ENCODE assay signal across 7 cellular contexts in the genomic region with DNA sequence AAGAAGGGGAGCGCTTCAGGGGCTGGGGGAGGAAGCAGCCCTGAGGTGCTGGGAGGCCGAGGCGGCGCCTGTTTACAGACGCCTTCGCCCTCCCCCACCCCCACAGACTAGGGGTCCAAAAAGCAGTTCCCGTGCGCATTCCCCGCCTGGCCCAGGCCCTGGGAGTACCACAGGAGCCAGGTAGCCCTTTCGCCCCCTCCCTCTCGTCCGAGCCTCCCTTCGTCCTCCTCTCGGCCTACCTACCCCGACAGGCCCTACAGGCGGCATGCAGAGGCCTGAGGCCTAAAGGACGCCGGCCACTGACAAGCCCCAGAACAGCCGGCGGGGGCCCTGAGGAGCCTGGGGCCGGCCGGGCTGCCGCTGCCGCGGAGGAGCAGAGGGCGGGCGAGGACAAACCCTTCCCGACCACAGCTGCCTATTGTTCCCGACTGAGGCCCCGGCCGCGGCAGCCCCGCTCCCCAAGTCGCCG. TPM values are rescaled to one million over a fixed set of nuclear protein-coding genes. Genes with fewer than 3 reads are reported as not detected.
DNase-seq lines count a peak whose midpoint lies in the region; ATAC-seq and TF ChIP-seq lines count a peak whose summit lies in the region.

No MANE protein-coding gene starts in this region.

- H3F3A ChIP-seq in Loucy (ENCODE audit: low read depth), result no peaks in the 10 kb centered on the region

- DNase-seq in GM13976 (ENCODE audit: low spot score) (peak; percentile 47), H7 (peak; percentile 77), lung microvascular endothelial cell (ENCODE audit: low read depth in 2 of 2) (peak; percentile 55 to 58)
- peak; percentile 58 for DNase-seq in activated CD4-positive, alpha-beta T cell treated with anti-CD3 and anti-CD28 coated beads for 36 hours
- DNase-seq in effector CD8-positive, alpha-beta T cell (lab: John Stamatoyannopoulos, UW), result peak; percentile 16
- DNase-seq in stimulated activated CD8-positive, alpha-beta memory T cell treated with anti-CD3 and anti-CD28 coated beads, Interleukin-15, amount 100 ng/mL, for 48 hours (ENCODE audit: low read depth in 2 of 2), result peak; percentile 14 to 24

- H3K27me3 ChIP-seq in H7 (ENCODE audit: control insufficient read depth, insufficient read depth, low read length) (no peaks in the 10 kb centered on the region), Loucy (ENCODE audit: insufficient read depth, low read length, poor library complexity, severe bottlenecking) (no peaks in the 10 kb centered on the region)

- no peaks in the 10 kb centered on the region for H3K9me2 ChIP-seq in Loucy (replicated peaks; ENCODE audit: low read depth, low read length)

- peak overlapping the region; percentile 53; the same call in 1 of the 2 replicates for H2AFZ ChIP-seq in Loucy (ENCODE audit: low read length)

- peaks cover 54% of the 10 kb centered on the region for H4K20me1 ChIP-seq in Loucy (ENCODE audit: insufficient read depth, low read length, poor library complexity, severe bottlenecking)

- H3K4me1 Mint-ChIP-seq in activated CD4-positive, alpha-beta T cell treated with anti-CD3 and anti-CD28 coated beads for 36 hours, result peaks cover 38% of the 10 kb centered on the region

- TF ChIP-seq CTCF in GM13976 (IDR thresholded peaks at IDR 0.05; ENCODE audit: borderline replicate concordance, control extremely low read depth, extremely low read depth, insufficient read depth, missing control alignments) (no peak), Loucy (conservative IDR thresholded peaks at IDR 0.05; ENCODE audit: low read length) (no peak)

- ATAC-seq in activated CD4-positive, alpha-beta T cell treated with anti-CD3 and anti-CD28 coated beads for 36 hours, result peak; percentile 30

- peak overlapping the region; percentile 95 for H3K4me3 ChIP-seq in H7 (ENCODE audit: insufficient read depth, low read depth, low read length)
- peak overlapping the region; percentile 94 for H3K4me3 ChIP-seq in Loucy (ENCODE audit: low read length, poor library complexity, severe bottlenecking)

- CTCF ChIA-PET in activated CD4-positive, alpha-beta T cell treated with anti-CD3 and anti-CD28 coated beads for 36 hours (lab: Charles Lee), result interaction anchor here (0.6 kb wide), 1 partner anchor 195 kb away, joined by 3 read pairs; no protein-coding TSS in a partner anchor

- POLR2A ChIA-PET in activated CD4-positive, alpha-beta T cell treated with anti-CD3 and anti-CD28 coated beads for 36 hours (lab: Charles Lee), result interaction anchor here (0.6 to 1.4 kb wide), 5 partner anchors 13 to 158 kb away, joined by 3 to 10 read pairs (median 3); partner anchors contain the start of genes GAS5 and ZBTB37

- intact Hi-C loops in activated CD4-positive, alpha-beta T cell treated with anti-CD3 and anti-CD28 coated beads for 36 hours (cut with DNase I, micrococcal nuclease), result loop anchor here (1.0 to 10.0 kb wide), 11 partner anchors 136 to 1488 kb away; partner anchors contain the start of genes ZBTB37 (in 2 of the 2), CACYBP (in 1 of the 2), CENPL (in 1 of the 2) and DARS2 (in 1 of the 2)

- H3K36me3 Mint-ChIP-seq in activated CD4-positive, alpha-beta T cell treated with anti-CD3 and anti-CD28 coated beads for 36 hours (ENCODE audit: low read depth), result peaks cover 11% of the 10 kb centered on the region

- H3K4me3 Mint-ChIP-seq in activated CD4-positive, alpha-beta T cell treated with anti-CD3 and anti-CD28 coated beads for 36 hours, result peak overlapping the region; percentile 87

- in situ Hi-C loops in GM13976 (cut with MboI; ENCODE audit: low sequenced_read_pairs, unreplicated experiment), result no loop called here

- H3K4me1 ChIP-seq in Loucy (ENCODE audit: insufficient read depth, low read length, poor library complexity, severe bottlenecking), result peaks cover 50% of the 10 kb centered on the region

- H3K9me3 Mint-ChIP-seq in activated CD4-positive, alpha-beta T cell treated with anti-CD3 and anti-CD28 coated beads for 36 hours (ENCODE audit: low read depth), result no peaks in the 10 kb centered on the region

- H3K27ac Mint-ChIP-seq in activated CD4-positive, alpha-beta T cell treated with anti-CD3 and anti-CD28 coated beads for 36 hours, result peak overlapping the region; percentile 88

- H3K79me2 ChIP-seq in Loucy (ENCODE audit: insufficient read depth, low read length), result peaks cover 55% of the 10 kb centered on the region

- no peaks in the 10 kb centered on the region for H3K27me3 Mint-ChIP-seq in activated CD4-positive, alpha-beta T cell treated with anti-CD3 and anti-CD28 coated beads for 36 hours

- peak overlapping the region; percentile 90 for H3K9ac ChIP-seq in Loucy (ENCODE audit: low read depth, low read length, poor library complexity, severe bottlenecking)

- H3K9me3 ChIP-seq in Loucy (ENCODE audit: insufficient read depth, low read depth, low read length), result no peaks in the 10 kb centered on the region

- H3K36me3 ChIP-seq in H7 (replicated peaks; ENCODE audit: control insufficient read depth, insufficient read depth, low read length) (no peaks in the 10 kb centered on the region; the same call in 1 of the 2 replicates), Loucy (ENCODE audit: insufficient read depth, low read length) (no peaks in the 10 kb centered on the region)

- H3K4me2 ChIP-seq in Loucy (ENCODE audit: low read depth, low read length, poor library complexity, severe bottlenecking), result peak overlapping the region; percentile 96

RNA-seq across cellular contexts. Expression of gene RC3H1, which starts 0.5 kb away (rescaled TPM):
- total RNA-seq in H7 (2014; rRNA removed; shearing (Covaris generic)), result 18.9 and 19.6 TPM in 2 replicates
- total RNA-seq in activated CD4-positive, alpha-beta T cell treated with anti-CD3 and anti-CD28 coated beads for 36 hours, result 10 to 100 TPM; 27.3 to 37.0 TPM
- total RNA-seq in lung microvascular endothelial cell, result 8.9 and 12.5 TPM in 2 replicates

Comparison
In these comparisons a context has a peak if more than half of its experiments do, and no peak if none do; other contexts are left out.
1. Peak in every context shown above with its lines: DNase-seq, ATAC-seq and H3K4me3 ChIP-seq.
2. DNase-seq: peak in every context shown above with its lines; median percentile 77 in H7; 58 in activated CD4-positive, alpha-beta T cell treated with anti-CD3 and anti-CD28 coated beads for 36 hours; 56 in lung microvascular endothelial cell; 47 in GM13976; 19 in stimulated activated CD8-positive, alpha-beta memory T cell treated with anti-CD3 and anti-CD28 coated beads, Interleukin-15, amount 100 ng/mL, for 48 hours; 16 in effector CD8-positive, alpha-beta T cell.